ENCODE assay signal across 23 cellular contexts in the genomic region with DNA sequence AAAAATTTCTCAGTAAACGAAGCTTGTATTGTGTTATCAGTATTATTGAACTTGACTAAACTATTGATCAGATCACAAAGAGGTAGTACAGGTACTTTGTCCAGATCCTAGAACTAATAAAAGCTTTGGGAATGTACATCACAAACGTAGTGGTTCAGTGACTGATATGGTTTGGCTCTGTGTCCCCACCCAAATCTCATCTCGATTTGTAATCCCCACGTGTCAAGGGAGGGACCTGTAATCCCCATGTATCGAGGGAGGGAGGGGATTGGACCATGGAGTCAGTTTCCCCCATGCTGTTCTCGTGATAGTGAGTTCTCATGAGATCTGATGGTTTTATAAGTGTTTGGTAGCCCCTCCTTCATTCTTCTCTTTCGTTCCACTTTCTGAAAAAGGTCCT.
A peak's percentile ranks its signal among the peaks of the same experiment; 100 is the strongest.
DNase-seq lines count a peak whose midpoint lies in the region; ATAC-seq and TF ChIP-seq lines count a peak whose summit lies in the region.
"Had no signal": no experiment of that assay in that cellular context is flagged by ENCODE, and none has a peak within 500 bp of the region (broad histone marks: within the 10 kb centered on the region; RNA-seq: fewer than 3 reads in every experiment).

No MANE protein-coding gene starts in this region.

- H3F3A ChIP-seq in PC-9 (ENCODE audit: insufficient read depth, low read depth) (peaks cover 45% of the 10 kb centered on the region), smooth muscle cell (ENCODE audit: low read depth) (peaks cover 27% of the 10 kb centered on the region)

- no peaks in the 10 kb centered on the region for H3K9me2 ChIP-seq in PC-9 (ENCODE audit: insufficient read depth)

- H3K79me2 ChIP-seq in PC-9 (ENCODE audit: low read depth) (no peaks in the 10 kb centered on the region), smooth muscle cell (ENCODE audit: low read depth) (no peaks in the 10 kb centered on the region)

- no peak for DNase-seq in activated naive CD8-positive, alpha-beta T cell treated with anti-CD3 and anti-CD28 coated beads for 36 hours
- DNase-seq in PC-9 (no peak), epithelial cell of prostate (ENCODE audit: low read depth, low spot score) (no peak), smooth muscle cell (lab: John Stamatoyannopoulos, UW; ENCODE audit: unreplicated experiment) (no peak), NCI-H146 (lab: John Stamatoyannopoulos, UW) (no peak), left cardiac atrium (no peak), mesothelial cell of epicardium (ENCODE audit: low spot score in 2 of 2, unreplicated experiment in 2 of 2) (no peak)
- DNase-seq: DND-41; dorsolateral prefrontal cortex; glutamatergic neuron; islet precursor cell; KG1; left ventricle myocardium superior; naive thymus-derived CD8-positive, alpha-beta T cell; NCI-H1436; NCI-H345; pancreas; retina; stimulated activated CD4-positive, alpha-beta T cell treated with anti-CD3 and anti-CD28 coated beads, Interleukin-2, amount 100 ng/mL, for 48 hours had no signal

- POLR2A ChIA-PET in PC-9 (lab: Charles Lee; ENCODE audit: unreplicated experiment): no interaction called here

- 93% methylated on average over 7 of the region's 7 CpGs for WGBS in smooth muscle cell (ENCODE audit: low lambda C conversion rate)

- ATAC-seq in left cardiac atrium: no peak
- ATAC-seq: left ventricle myocardium superior; naive thymus-derived CD8-positive, alpha-beta T cell had no signal

- no peak overlapping the region for H3K9ac ChIP-seq in smooth muscle cell (ENCODE audit: low read depth)

- peak overlapping the region; percentile 51 for H3K27ac Mint-ChIP-seq in activated naive CD8-positive, alpha-beta T cell
- H3K27ac Mint-ChIP-seq in activated naive CD8-positive, alpha-beta T cell treated with anti-CD3 and anti-CD28 coated beads for 36 hours: no peak overlapping the region
- no peak overlapping the region for H3K27ac Mint-ChIP-seq in mesothelial cell of epicardium

- peaks cover 12% of the 10 kb centered on the region for H3K9me3 Mint-ChIP-seq in activated naive CD8-positive, alpha-beta T cell (ENCODE audit: low read depth)
- H3K9me3 Mint-ChIP-seq in activated naive CD8-positive, alpha-beta T cell treated with anti-CD3 and anti-CD28 coated beads for 36 hours: peaks cover 27% of the 10 kb centered on the region
- H3K9me3 Mint-ChIP-seq in mesothelial cell of epicardium: peaks cover 28% of the 10 kb centered on the region
- H3K9me3 Mint-ChIP-seq: central memory CD8-positive, alpha-beta T cell had no signal

- H3K9me3 ChIP-seq in PC-9 (ENCODE audit: insufficient read depth, low read depth): peaks cover 6% of the 10 kb centered on the region; the same call in 1 of the 2 replicates
- H3K9me3 ChIP-seq in smooth muscle cell (replicated peaks; ENCODE audit: low read depth): no peaks in the 10 kb centered on the region
- H3K9me3 ChIP-seq: pancreas had no signal

- H3K27me3 Mint-ChIP-seq in activated naive CD8-positive, alpha-beta T cell: no peaks in the 10 kb centered on the region
- no peaks in the 10 kb centered on the region for H3K27me3 Mint-ChIP-seq in activated naive CD8-positive, alpha-beta T cell treated with anti-CD3 and anti-CD28 coated beads for 36 hours
- H3K27me3 Mint-ChIP-seq in mesothelial cell of epicardium (ENCODE audit: low read depth): peaks cover 3% of the 10 kb centered on the region
- H3K27me3 Mint-ChIP-seq: central memory CD8-positive, alpha-beta T cell; naive thymus-derived CD8-positive, alpha-beta T cell had no signal

- H3K36me3 ChIP-seq in PC-9 (ENCODE audit: low read depth): no peaks in the 10 kb centered on the region
- no peaks in the 10 kb centered on the region for H3K36me3 ChIP-seq in smooth muscle cell (ENCODE audit: low read depth)
- H3K36me3 ChIP-seq: pancreas had no signal

- no peaks in the 10 kb centered on the region for H3K27me3 ChIP-seq in PC-9 (ENCODE audit: insufficient read depth, low read depth)
- H3K27me3 ChIP-seq in smooth muscle cell (ENCODE audit: low read depth): no peaks in the 10 kb centered on the region
- H3K27me3 ChIP-seq: dorsolateral prefrontal cortex, pancreas had no signal

- peak overlapping the region; percentile 97 for H3K27ac ChIP-seq in PC-9
- H3K27ac ChIP-seq in epithelial cell of prostate: peak overlapping the region; percentile 97
- H3K27ac ChIP-seq in smooth muscle cell (ENCODE audit: low read depth): peak overlapping the region; percentile 95
- H3K27ac ChIP-seq: C4-2B had no signal

- BruUV-seq in PC-9 (replicated peaks; lab: Mats Ljungman, UMichigan): no TSS peak

- H4K20me1 ChIP-seq in PC-9 (ENCODE audit: insufficient read depth) (no peaks in the 10 kb centered on the region), smooth muscle cell (ENCODE audit: low read depth) (no peaks in the 10 kb centered on the region)

- H3K4me1 Mint-ChIP-seq in activated naive CD8-positive, alpha-beta T cell (ENCODE audit: low read depth): peaks cover 50% of the 10 kb centered on the region
- peaks cover 30% of the 10 kb centered on the region for H3K4me1 Mint-ChIP-seq in activated naive CD8-positive, alpha-beta T cell treated with anti-CD3 and anti-CD28 coated beads for 36 hours
- peaks cover 15% of the 10 kb centered on the region for H3K4me1 Mint-ChIP-seq in mesothelial cell of epicardium

- H3K4me2 ChIP-seq in PC-9 (peak overlapping the region; percentile 95), smooth muscle cell (peak overlapping the region; percentile 80)

- no peak for TF ChIP-seq CTCF in PC-9 (conservative IDR thresholded peaks at IDR 0.05)
- TF ChIP-seq CTCF in smooth muscle cell (IDR thresholded peaks at IDR 0.05; ENCODE audit: borderline replicate concordance, insufficient read depth, poor library complexity, severe bottlenecking): no peak
- TF ChIP-seq CTCF in mesothelial cell of epicardium (IDR thresholded peaks at IDR 0.05; ENCODE audit: unreplicated experiment): no peak

- CTCF ChIA-PET in PC-9 (lab: Charles Lee): no interaction called here

- no peak overlapping the region for H3K4me3 Mint-ChIP-seq in activated naive CD8-positive, alpha-beta T cell
- no peak overlapping the region for H3K4me3 Mint-ChIP-seq in activated naive CD8-positive, alpha-beta T cell treated with anti-CD3 and anti-CD28 coated beads for 36 hours
- H3K4me3 Mint-ChIP-seq in mesothelial cell of epicardium: no peak overlapping the region
- H3K4me3 Mint-ChIP-seq: activated T-helper 1 cell treated with anti-CD3 and anti-CD28 coated beads, Interleukin-12 subunit alpha, Interleukin-12 subunit beta, Interleukin-2, Interleukin-4 antibody, amounts not matched to agents 30 ng/mL and 10 ng/mL and 1 ng/mL, durations not matched to agents 14 hours and 24 hours and 36 hours; central memory CD8-positive, alpha-beta T cell had no signal

- H2AFZ ChIP-seq in PC-9: no peak overlapping the region
- H2AFZ ChIP-seq in smooth muscle cell (ENCODE audit: low read depth): no peak overlapping the region

- H3K4me3 ChIP-seq in PC-9 (no peak overlapping the region; the same call in 1 of the 2 replicates), smooth muscle cell (no peak overlapping the region)
- H3K4me3 ChIP-seq: pancreas had no signal

- intact Hi-C loops in PC-9 (cut with micrococcal nuclease; ENCODE audit: unreplicated experiment): no loop called here
- intact Hi-C loops in left cardiac atrium (cut with DNase I): loop anchor here in 1 of 2 donors (10.0 kb wide), 1 partner anchor 167 kb away; no protein-coding TSS in a partner anchor

- H3K4me1 ChIP-seq in PC-9 (replicated peaks; ENCODE audit: insufficient read depth): peaks cover 59% of the 10 kb centered on the region
- H3K4me1 ChIP-seq in smooth muscle cell (ENCODE audit: low read depth): peaks cover 14% of the 10 kb centered on the region

- H3K36me3 Mint-ChIP-seq in activated naive CD8-positive, alpha-beta T cell: peaks cover 4% of the 10 kb centered on the region
- H3K36me3 Mint-ChIP-seq in activated naive CD8-positive, alpha-beta T cell treated with anti-CD3 and anti-CD28 coated beads for 36 hours: peaks cover 15% of the 10 kb centered on the region
- peaks cover 2% of the 10 kb centered on the region for H3K36me3 Mint-ChIP-seq in mesothelial cell of epicardium
